Comparison of ENCODE assay signal across 1 cellular context in the genomic region with DNA sequence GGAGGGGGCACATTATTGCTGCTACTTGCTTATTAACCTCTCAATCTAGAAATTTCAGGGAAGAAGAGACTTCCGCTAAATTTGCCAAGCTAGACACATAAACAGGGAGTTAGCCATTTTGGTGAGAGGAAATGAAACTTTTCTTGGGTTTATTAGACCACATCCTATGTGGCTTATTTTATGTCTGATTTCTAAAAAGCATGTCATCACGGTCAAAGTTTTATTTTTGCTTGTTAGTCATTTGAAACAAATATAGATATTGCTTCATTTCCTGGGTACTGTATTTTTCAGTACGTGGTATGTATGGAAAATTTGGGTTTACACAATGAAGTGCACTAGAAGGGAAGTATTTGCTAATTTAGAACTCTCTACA.
TF ChIP-seq lines count a peak whose summit lies in the region.

No MANE protein-coding gene starts in this region.

TF ChIP-seq in GM12878, 131 proteins besides CTCF, POLR2A, EP300 and RAD21 (continued from another document):
- TF ChIP-seq DPF2 (IDR thresholded peaks at IDR 0.05): peak; percentile 35; the same call in 1 of the 2 replicates
- TF ChIP-seq SMARCA5 (IDR thresholded peaks at IDR 0.05): no peak
- TF ChIP-seq, protein P1, sequence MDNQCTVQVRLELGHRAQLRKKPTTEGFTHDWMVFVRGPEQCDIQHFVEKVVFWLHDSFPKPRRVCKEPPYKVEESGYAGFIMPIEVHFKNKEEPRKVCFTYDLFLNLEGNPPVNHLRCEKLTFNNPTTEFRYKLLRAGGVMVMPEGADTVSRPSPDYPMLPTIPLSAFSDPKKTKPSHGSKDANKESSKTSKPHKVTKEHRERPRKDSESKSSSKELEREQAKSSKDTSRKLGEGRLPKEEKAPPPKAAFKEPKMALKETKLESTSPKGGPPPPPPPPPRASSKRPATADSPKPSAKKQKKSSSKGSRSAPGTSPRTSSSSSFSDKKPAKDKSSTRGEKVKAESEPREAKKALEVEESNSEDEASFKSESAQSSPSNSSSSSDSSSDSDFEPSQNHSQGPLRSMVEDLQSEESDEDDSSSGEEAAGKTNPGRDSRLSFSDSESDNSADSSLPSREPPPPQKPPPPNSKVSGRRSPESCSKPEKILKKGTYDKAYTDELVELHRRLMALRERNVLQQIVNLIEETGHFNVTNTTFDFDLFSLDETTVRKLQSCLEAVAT (IDR thresholded peaks at IDR 0.05): 0 out of 2 replicates have a peak, but pooled peaks have one; percentile 7
- TF ChIP-seq BRCA1 (IDR thresholded peaks at IDR 0.05; ENCODE audit: low read depth, low read length): no peak
- TF ChIP-seq ETV6 (conservative IDR thresholded peaks at IDR 0.05 in 1 of 2, IDR thresholded peaks at IDR 0.05 in 1 of 2; ENCODE audit: borderline replicate concordance in 1 of 2, low read depth in 1 of 2): peak in 1 of 2 experiments; percentile 74; a peak in 1 of 4 replicates
- TF ChIP-seq, protein P2, sequence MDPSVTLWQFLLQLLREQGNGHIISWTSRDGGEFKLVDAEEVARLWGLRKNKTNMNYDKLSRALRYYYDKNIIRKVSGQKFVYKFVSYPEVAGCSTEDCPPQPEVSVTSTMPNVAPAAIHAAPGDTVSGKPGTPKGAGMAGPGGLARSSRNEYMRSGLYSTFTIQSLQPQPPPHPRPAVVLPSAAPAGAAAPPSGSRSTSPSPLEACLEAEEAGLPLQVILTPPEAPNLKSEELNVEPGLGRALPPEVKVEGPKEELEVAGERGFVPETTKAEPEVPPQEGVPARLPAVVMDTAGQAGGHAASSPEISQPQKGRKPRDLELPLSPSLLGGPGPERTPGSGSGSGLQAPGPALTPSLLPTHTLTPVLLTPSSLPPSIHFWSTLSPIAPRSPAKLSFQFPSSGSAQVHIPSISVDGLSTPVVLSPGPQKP (IDR thresholded peaks at IDR 0.05; ENCODE audit: low read depth, low read length): no peak
- no peak for TF ChIP-seq SUZ12 (IDR thresholded peaks at IDR 0.05; ENCODE audit: unreplicated experiment)
- TF ChIP-seq SUPT20H (IDR thresholded peaks at IDR 0.05; ENCODE audit: borderline replicate concordance, control insufficient read depth, low read depth, low read length): no peak
- TF ChIP-seq, protein P3, sequence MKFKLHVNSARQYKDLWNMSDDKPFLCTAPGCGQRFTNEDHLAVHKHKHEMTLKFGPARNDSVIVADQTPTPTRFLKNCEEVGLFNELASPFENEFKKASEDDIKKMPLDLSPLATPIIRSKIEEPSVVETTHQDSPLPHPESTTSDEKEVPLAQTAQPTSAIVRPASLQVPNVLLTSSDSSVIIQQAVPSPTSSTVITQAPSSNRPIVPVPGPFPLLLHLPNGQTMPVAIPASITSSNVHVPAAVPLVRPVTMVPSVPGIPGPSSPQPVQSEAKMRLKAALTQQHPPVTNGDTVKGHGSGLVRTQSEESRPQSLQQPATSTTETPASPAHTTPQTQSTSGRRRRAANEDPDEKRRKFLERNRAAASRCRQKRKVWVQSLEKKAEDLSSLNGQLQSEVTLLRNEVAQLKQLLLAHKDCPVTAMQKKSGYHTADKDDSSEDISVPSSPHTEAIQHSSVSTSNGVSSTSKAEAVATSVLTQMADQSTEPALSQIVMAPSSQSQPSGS (IDR thresholded peaks at IDR 0.05; ENCODE audit: low read length): peak; percentile 84
- no peak for TF ChIP-seq BACH1 (IDR thresholded peaks at IDR 0.05; ENCODE audit: borderline replicate concordance)
- peak; percentile 69; the same call in 1 of the 2 replicates for TF ChIP-seq MTA3 (IDR thresholded peaks at IDR 0.05; ENCODE audit: borderline replicate concordance, low read length)
- no peak for TF ChIP-seq ZNF622 (IDR thresholded peaks at IDR 0.05)
- no peak for TF ChIP-seq SMC3 (IDR thresholded peaks at IDR 0.05; ENCODE audit: borderline replicate concordance, low read length)
- TF ChIP-seq CBFB (IDR thresholded peaks at IDR 0.05; ENCODE audit: low read depth): peak; percentile 53; the same call in 1 of the 2 replicates
- peak; percentile 80 for TF ChIP-seq NFIC (IDR thresholded peaks at IDR 0.05; ENCODE audit: low read depth, low read length)
- TF ChIP-seq, protein P4, sequence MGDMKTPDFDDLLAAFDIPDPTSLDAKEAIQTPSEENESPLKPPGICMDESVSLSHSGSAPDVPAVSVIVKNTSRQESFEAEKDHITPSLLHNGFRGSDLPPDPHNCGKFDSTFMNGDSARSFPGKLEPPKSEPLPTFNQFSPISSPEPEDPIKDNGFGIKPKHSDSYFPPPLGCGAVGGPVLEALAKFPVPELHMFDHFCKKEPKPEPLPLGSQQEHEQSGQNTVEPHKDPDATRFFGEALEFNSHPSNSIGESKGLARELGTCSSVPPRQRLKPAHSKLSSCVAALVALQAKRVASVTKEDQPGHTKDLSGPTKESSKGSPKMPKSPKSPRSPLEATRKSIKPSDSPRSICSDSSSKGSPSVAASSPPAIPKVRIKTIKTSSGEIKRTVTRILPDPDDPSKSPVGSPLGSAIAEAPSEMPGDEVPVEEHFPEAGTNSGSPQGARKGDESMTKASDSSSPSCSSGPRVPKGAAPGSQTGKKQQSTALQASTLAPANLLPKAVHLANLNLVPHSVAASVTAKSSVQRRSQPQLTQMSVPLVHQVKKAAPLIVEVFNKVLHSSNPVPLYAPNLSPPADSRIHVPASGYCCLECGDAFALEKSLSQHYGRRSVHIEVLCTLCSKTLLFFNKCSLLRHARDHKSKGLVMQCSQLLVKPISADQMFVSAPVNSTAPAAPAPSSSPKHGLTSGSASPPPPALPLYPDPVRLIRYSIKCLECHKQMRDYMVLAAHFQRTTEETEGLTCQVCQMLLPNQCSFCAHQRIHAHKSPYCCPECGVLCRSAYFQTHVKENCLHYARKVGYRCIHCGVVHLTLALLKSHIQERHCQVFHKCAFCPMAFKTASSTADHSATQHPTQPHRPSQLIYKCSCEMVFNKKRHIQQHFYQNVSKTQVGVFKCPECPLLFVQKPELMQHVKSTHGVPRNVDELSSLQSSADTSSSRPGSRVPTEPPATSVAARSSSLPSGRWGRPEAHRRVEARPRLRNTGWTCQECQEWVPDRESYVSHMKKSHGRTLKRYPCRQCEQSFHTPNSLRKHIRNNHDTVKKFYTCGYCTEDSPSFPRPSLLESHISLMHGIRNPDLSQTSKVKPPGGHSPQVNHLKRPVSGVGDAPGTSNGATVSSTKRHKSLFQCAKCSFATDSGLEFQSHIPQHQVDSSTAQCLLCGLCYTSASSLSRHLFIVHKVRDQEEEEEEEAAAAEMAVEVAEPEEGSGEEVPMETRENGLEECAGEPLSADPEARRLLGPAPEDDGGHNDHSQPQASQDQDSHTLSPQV (IDR thresholded peaks at IDR 0.05): no peak
- TF ChIP-seq, protein P5, sequence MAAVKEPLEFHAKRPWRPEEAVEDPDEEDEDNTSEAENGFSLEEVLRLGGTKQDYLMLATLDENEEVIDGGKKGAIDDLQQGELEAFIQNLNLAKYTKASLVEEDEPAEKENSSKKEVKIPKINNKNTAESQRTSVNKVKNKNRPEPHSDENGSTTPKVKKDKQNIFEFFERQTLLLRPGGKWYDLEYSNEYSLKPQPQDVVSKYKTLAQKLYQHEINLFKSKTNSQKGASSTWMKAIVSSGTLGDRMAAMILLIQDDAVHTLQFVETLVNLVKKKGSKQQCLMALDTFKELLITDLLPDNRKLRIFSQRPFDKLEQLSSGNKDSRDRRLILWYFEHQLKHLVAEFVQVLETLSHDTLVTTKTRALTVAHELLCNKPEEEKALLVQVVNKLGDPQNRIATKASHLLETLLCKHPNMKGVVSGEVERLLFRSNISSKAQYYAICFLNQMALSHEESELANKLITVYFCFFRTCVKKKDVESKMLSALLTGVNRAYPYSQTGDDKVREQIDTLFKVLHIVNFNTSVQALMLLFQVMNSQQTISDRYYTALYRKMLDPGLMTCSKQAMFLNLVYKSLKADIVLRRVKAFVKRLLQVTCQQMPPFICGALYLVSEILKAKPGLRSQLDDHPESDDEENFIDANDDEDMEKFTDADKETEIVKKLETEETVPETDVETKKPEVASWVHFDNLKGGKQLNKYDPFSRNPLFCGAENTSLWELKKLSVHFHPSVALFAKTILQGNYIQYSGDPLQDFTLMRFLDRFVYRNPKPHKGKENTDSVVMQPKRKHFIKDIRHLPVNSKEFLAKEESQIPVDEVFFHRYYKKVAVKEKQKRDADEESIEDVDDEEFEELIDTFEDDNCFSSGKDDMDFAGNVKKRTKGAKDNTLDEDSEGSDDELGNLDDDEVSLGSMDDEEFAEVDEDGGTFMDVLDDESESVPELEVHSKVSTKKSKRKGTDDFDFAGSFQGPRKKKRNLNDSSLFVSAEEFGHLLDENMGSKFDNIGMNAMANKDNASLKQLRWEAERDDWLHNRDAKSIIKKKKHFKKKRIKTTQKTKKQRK (IDR thresholded peaks at IDR 0.05; ENCODE audit: low read depth, low read length): no peak
- TF ChIP-seq BCL11A (IDR thresholded peaks at IDR 0.05; ENCODE audit: low read depth, low read length): peak; percentile 54; the same call in 1 of the 2 replicates
- peak; percentile 61; the same call in 1 of the 2 replicates for TF ChIP-seq GABPA (IDR thresholded peaks at IDR 0.05; ENCODE audit: low read depth)
- TF ChIP-seq HDAC2 (IDR thresholded peaks at IDR 0.05): no peak
- no peak for TF ChIP-seq ZSCAN29 (IDR thresholded peaks at IDR 0.05)
- TF ChIP-seq JUNB (IDR thresholded peaks at IDR 0.05): peak; percentile 69
- TF ChIP-seq ZNF207 (IDR thresholded peaks at IDR 0.05; ENCODE audit: borderline replicate concordance): no peak
- TF ChIP-seq, protein P6, sequence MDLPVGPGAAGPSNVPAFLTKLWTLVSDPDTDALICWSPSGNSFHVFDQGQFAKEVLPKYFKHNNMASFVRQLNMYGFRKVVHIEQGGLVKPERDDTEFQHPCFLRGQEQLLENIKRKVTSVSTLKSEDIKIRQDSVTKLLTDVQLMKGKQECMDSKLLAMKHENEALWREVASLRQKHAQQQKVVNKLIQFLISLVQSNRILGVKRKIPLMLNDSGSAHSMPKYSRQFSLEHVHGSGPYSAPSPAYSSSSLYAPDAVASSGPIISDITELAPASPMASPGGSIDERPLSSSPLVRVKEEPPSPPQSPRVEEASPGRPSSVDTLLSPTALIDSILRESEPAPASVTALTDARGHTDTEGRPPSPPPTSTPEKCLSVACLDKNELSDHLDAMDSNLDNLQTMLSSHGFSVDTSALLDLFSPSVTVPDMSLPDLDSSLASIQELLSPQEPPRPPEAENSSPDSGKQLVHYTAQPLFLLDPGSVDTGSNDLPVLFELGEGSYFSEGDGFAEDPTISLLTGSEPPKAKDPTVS (IDR thresholded peaks at IDR 0.05; ENCODE audit: low read depth, low read length): no peak
- TF ChIP-seq EZH2 (IDR thresholded peaks at IDR 0.05; ENCODE audit: borderline replicate concordance, control insufficient read depth, low read depth, low read length): no peak
- no peak for TF ChIP-seq TARDBP (IDR thresholded peaks at IDR 0.05; ENCODE audit: borderline replicate concordance)
- peak; percentile 61 for TF ChIP-seq CREM (IDR thresholded peaks at IDR 0.05; ENCODE audit: low read depth)
- no peak for TF ChIP-seq CHD1 (IDR thresholded peaks at IDR 0.05; ENCODE audit: low read depth, low read length)
- TF ChIP-seq, protein P7, sequence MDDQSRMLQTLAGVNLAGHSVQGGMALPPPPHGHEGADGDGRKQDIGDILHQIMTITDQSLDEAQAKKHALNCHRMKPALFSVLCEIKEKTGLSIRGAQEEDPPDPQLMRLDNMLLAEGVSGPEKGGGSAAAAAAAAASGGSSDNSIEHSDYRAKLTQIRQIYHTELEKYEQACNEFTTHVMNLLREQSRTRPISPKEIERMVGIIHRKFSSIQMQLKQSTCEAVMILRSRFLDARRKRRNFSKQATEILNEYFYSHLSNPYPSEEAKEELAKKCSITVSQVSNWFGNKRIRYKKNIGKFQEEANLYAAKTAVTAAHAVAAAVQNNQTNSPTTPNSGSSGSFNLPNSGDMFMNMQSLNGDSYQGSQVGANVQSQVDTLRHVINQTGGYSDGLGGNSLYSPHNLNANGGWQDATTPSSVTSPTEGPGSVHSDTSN (IDR thresholded peaks at IDR 0.05; ENCODE audit: insufficient replicate concordance, low read depth, low read length): no peak
- no peak for TF ChIP-seq ZNF217 (IDR thresholded peaks at IDR 0.05)
- 0 out of 2 replicates have a peak, but pooled peaks have one; percentile 6 for TF ChIP-seq PAX5 (IDR thresholded peaks at IDR 0.05; ENCODE audit: borderline replicate concordance, low read depth, low read length)
- peak; percentile 22; the same call in 1 of the 2 replicates for TF ChIP-seq YY1 (IDR thresholded peaks at IDR 0.05; ENCODE audit: low read depth, low read length)
- TF ChIP-seq CHD2 (IDR thresholded peaks at IDR 0.05; ENCODE audit: borderline replicate concordance, low read depth, low read length): no peak
- TF ChIP-seq TBL1XR1 (IDR thresholded peaks at IDR 0.05; ENCODE audit: low read depth, low read length): 0 out of 2 replicates have a peak, but pooled peaks have one; percentile 23
- TF ChIP-seq SMAD5 (IDR thresholded peaks at IDR 0.05; ENCODE audit: low read depth): no peak
- peak; percentile 76 for TF ChIP-seq ATF7 (IDR thresholded peaks at IDR 0.05; ENCODE audit: low read depth)
- TF ChIP-seq FOXM1 (IDR thresholded peaks at IDR 0.05; ENCODE audit: low read depth, low read length): peak; percentile 15; the same call in 1 of the 2 replicates
- peak; percentile 60; the same call in 1 of the 2 replicates for TF ChIP-seq ZBED1 (IDR thresholded peaks at IDR 0.05; ENCODE audit: borderline replicate concordance)
- no peak for TF ChIP-seq RBBP5 (conservative IDR thresholded peaks at IDR 0.05)
- peak; percentile 92 for TF ChIP-seq SPI1 (IDR thresholded peaks at IDR 0.05; ENCODE audit: borderline replicate concordance, insufficient read depth, low read depth, low read length)
TF ChIP-seq in GM12878: peak in this region for 22.
